In genomic region chr1:46489169-46489637, GRCh38 we compare ENCODE assay signal across 1 cellular context.
TF ChIP-seq lines count a peak whose summit lies in the region.

No MANE protein-coding gene starts in this region.

TF ChIP-seq in HepG2, 621 proteins besides CTCF, POLR2A, EP300 and RAD21 (continued from another document):
- TF ChIP-seq ARID4A (CRISPR knock-in tag; IDR thresholded peaks at IDR 0.05; ENCODE audit: borderline replicate concordance) (no peak), SIX4 (CRISPR knock-in tag; IDR thresholded peaks at IDR 0.05) (no peak), ZNF768 (CRISPR knock-in tag; IDR thresholded peaks at IDR 0.05) (no peak), ZFP91 (CRISPR knock-in tag; IDR thresholded peaks at IDR 0.05; ENCODE audit: borderline replicate concordance) (peak; percentile 24; the same call in 1 of the 2 replicates), ZSCAN12 (CRISPR knock-in tag; IDR thresholded peaks at IDR 0.05) (no peak), ZFP36L1 (CRISPR knock-in tag; IDR thresholded peaks at IDR 0.05) (no peak), ZNF276 (CRISPR knock-in tag; IDR thresholded peaks at IDR 0.05; ENCODE audit: low read depth) (no peak), PHB2 (IDR thresholded peaks at IDR 0.05; ENCODE audit: partially characterized antibody) (no peak), ZBTB37 (CRISPR knock-in tag; IDR thresholded peaks at IDR 0.05) (no peak), ZNF800 (CRISPR knock-in tag; IDR thresholded peaks at IDR 0.05) (peak; percentile 42; the same call in 1 of the 2 replicates), EZH2 (conservative IDR thresholded peaks at IDR 0.05; ENCODE audit: low read depth, low read length) (peak; percentile 77), SALL2 (CRISPR knock-in tag; IDR thresholded peaks at IDR 0.05) (no peak)
